9 cellular contexts compared by ENCODE assay signal in genomic region chr12:85280138-85280983, GRCh38. TPM values are rescaled to one million over a fixed set of nuclear protein-coding genes. Genes with fewer than 3 reads are reported as not detected.
DNase-seq lines count a peak whose midpoint lies in the region; ATAC-seq and TF ChIP-seq lines count a peak whose summit lies in the region.
"Had no signal": no experiment of that assay in that cellular context is flagged by ENCODE, and none has a peak within 500 bp of the region (broad histone marks: within the 10 kb centered on the region; RNA-seq: fewer than 3 reads in every experiment).

Gene ALX1 (plus strand): TSS chr12:85280220. CDS start chr12:85280262, 42 bp downstream.

- peak within 1 kb of the TSS; percentile 90 for H3K18ac ChIP-seq in mesendoderm (ENCODE audit: low read length)

- H2BK5ac ChIP-seq in mesendoderm (ENCODE audit: low read length): peak within 1 kb of the TSS; percentile 3

- ATAC-seq in HG03108 (IDR thresholded peaks at IDR 0.05; ENCODE audit: unreplicated experiment): no peak

- no peaks in the 10 kb centered on the region for H3K9me3 ChIP-seq in GM23248 (ENCODE audit: low read depth)

- H3K36me3 ChIP-seq in GM23248 (ENCODE audit: low read depth): no peaks in the 10 kb centered on the region
- H3K36me3 ChIP-seq in mesendoderm (ENCODE audit: control insufficient read depth, insufficient read depth, low read length): no peaks in the 10 kb centered on the region

- H2AK5ac ChIP-seq in mesendoderm (ENCODE audit: low read length): no peak within 1 kb of the TSS

- H3K23ac ChIP-seq in mesendoderm (ENCODE audit: low read length): no peak within 1 kb of the TSS

- no peaks in the 10 kb centered on the region for H3K79me1 ChIP-seq in mesendoderm (ENCODE audit: low read length)

- DNase-seq in COLO829 (ENCODE audit: low spot score) (peak; percentile 34), GM23248 (peak; percentile 50), NCI-H748 (lab: John Stamatoyannopoulos, UW; ENCODE audit: unreplicated experiment) (peak; percentile 84), dorsolateral prefrontal cortex (no peak), mesendoderm (peak; percentile 94), GF-D8 (lab: John Stamatoyannopoulos, UW) (no peak), medulla oblongata (ENCODE audit: extremely low spot score) (no peak)

- no peak within 1 kb of the TSS for H3K27ac ChIP-seq in GM23248
- H3K27ac ChIP-seq in dorsolateral prefrontal cortex: peak within 1 kb of the TSS in 2 of 59 donors; percentile 21 to 57
- peak within 1 kb of the TSS; percentile 71 for H3K27ac ChIP-seq in mesendoderm (ENCODE audit: low read depth, low read length)

- H3K4me1 ChIP-seq in GM23248 (ENCODE audit: insufficient read depth) (no peaks in the 10 kb centered on the region), mesendoderm (ENCODE audit: control insufficient read depth, low read depth, low read length) (peaks cover under 1% of the 10 kb centered on the region)

- in situ Hi-C loops in GM23248 (cut with MboI): no loop called here

- peak within 1 kb of the TSS; percentile 78 for H2AFZ ChIP-seq in GM23248

- no peak within 1 kb of the TSS for H4K8ac ChIP-seq in mesendoderm (ENCODE audit: low read depth, low read length)

- 2 to 4% methylated on average over 48 to 53 of the region's 53 CpGs for WGBS in GM23248 (ENCODE audit: low coverage in 1 of 2, low lambda C conversion rate in 2 of 2, missing lambda C conversion rate in 2 of 2), 2 experiments
- WGBS in mesendoderm (ENCODE audit: extremely low coverage, insufficient coverage, low lambda C conversion rate): no CpG with 5 or more reads among the region's 53 CpGs

- peak within 1 kb of the TSS; percentile 68 for H3K4me3 ChIP-seq in GM23248
- H3K4me3 ChIP-seq in dorsolateral prefrontal cortex: peak within 1 kb of the TSS in 57 of 59 donors; percentile 5 to 63 (median 43)
- H3K4me3 ChIP-seq in mesendoderm (ENCODE audit: low read length): peak within 1 kb of the TSS; percentile 48

- H2BK15ac ChIP-seq in mesendoderm (replicated peaks; ENCODE audit: low read depth): no peak within 1 kb of the TSS

- H3K9ac ChIP-seq in GM23248 (0 out of 2 replicates have a peak within 1 kb of the TSS, but pooled peaks have one; percentile 6), mesendoderm (ENCODE audit: low read length) (peak within 1 kb of the TSS; percentile 77)

- no peak within 1 kb of the TSS for H3K4ac ChIP-seq in mesendoderm (ENCODE audit: low read depth, low read length)

- intact Hi-C loops in dorsolateral prefrontal cortex (cut with DNase I): no loop called here

- H3K79me2 ChIP-seq in GM23248 (ENCODE audit: insufficient read depth) (no peaks in the 10 kb centered on the region), mesendoderm (ENCODE audit: control insufficient read depth, insufficient read depth, low read length) (no peaks in the 10 kb centered on the region)

- H4K5ac ChIP-seq in mesendoderm (ENCODE audit: low read length): no peak within 1 kb of the TSS

- H4K20me1 ChIP-seq in GM23248 (ENCODE audit: insufficient read depth): no peaks in the 10 kb centered on the region

- H3K27me3 ChIP-seq in GM23248 (replicated peaks; ENCODE audit: insufficient read depth) (peaks cover 70% of the 10 kb centered on the region), dorsolateral prefrontal cortex (peaks cover 0 to 100% (median 99%) of the 10 kb centered on the region in 45 donors), mesendoderm (ENCODE audit: insufficient read depth, low read length, poor library complexity) (peaks cover 11% of the 10 kb centered on the region)

- no peak for TF ChIP-seq CTCF in dorsolateral prefrontal cortex (IDR thresholded peaks at IDR 0.05 in 54 of 56, conservative IDR thresholded peaks at IDR 0.05 in 2 of 56; ENCODE audit: low read depth in 1 of 56, partially characterized antibody in 56 of 56)

- no peaks in the 10 kb centered on the region for H3K9me2 ChIP-seq in GM23248 (ENCODE audit: insufficient read depth)

- H3F3A ChIP-seq in GM23248 (ENCODE audit: insufficient read depth): no peaks in the 10 kb centered on the region

- peak within 1 kb of the TSS; percentile 82 for H3K4me2 ChIP-seq in GM23248 (ENCODE audit: unreplicated experiment)
- peak within 1 kb of the TSS; percentile 99 for H3K4me2 ChIP-seq in mesendoderm (ENCODE audit: low read length)

- peak within 1 kb of the TSS; percentile 89 for H3K56ac ChIP-seq in mesendoderm (ENCODE audit: low read length)

- no peak within 1 kb of the TSS for H2BK120ac ChIP-seq in mesendoderm (ENCODE audit: low read depth, low read length)

RNA-seq across cellular contexts. Expression of gene ALX1, which starts in this region (rescaled TPM):
- 0.13 TPM in 1 of 2 replicates, not detected in the other for total RNA-seq in GM23248 (2014; rRNA removed; shearing (Covaris generic))
- not detected in 2 replicates for polyA plus RNA-seq in GM23248 (2016; fragmentation: Nextera tagmentation; extraction: Ambion mirVana)
- total RNA-seq in dorsolateral prefrontal cortex: under 1 TPM in 11 of 120 experiments, not detected in 109; 0.32 to 0.63 (median 0.39) TPM
- 1.9 TPM for polyA plus RNA-seq in mesendoderm (2013, experiment 1 of 2)
- polyA plus RNA-seq in mesendoderm (2013, experiment 2 of 2): 1.5 TPM
- total RNA-seq: renal cortical epithelial cell had no signal

Comparison
In these comparisons a context has a peak if more than half of its experiments do, and no peak if none do; other contexts are left out.
1. Peak in DNase-seq, H3K4me3 ChIP-seq, H3K9ac ChIP-seq and H3K4me2 ChIP-seq in GM23248; RNA of the gene not detected or under 1 TPM.
2. DNase-seq: peak in COLO829 (single experiment), NCI-H748 (single experiment) and mesendoderm (single experiment); none in dorsolateral prefrontal cortex (0 of 10), GF-D8 (single experiment) and medulla oblongata (single experiment).
3. Peak in every context shown above with its lines, with median percentiles within 50 percentile points of each other: H3K4me3 ChIP-seq.